In genomic region chr19:51783373-51783772, GRCh38 we compare ENCODE assay signal across 9 cellular contexts. TPM values are rescaled to one million over a fixed set of nuclear protein-coding genes. Genes with fewer than 3 reads are reported as not detected.
DNase-seq lines count a peak whose midpoint lies in the region; ATAC-seq and TF ChIP-seq lines count a peak whose summit lies in the region.
"Had no signal": no experiment of that assay in that cellular context is flagged by ENCODE, and none has a peak within 500 bp of the region (broad histone marks: within the 10 kb centered on the region; RNA-seq: fewer than 3 reads in every experiment).

No MANE protein-coding gene starts in this region.

- no peaks in the 10 kb centered on the region for H3K9me3 ChIP-seq in right cardiac atrium (ENCODE audit: control insufficient read depth, low read length)
- no peaks in the 10 kb centered on the region for H3K9me3 ChIP-seq in sigmoid colon

- H3K4me1 Mint-ChIP-seq in type B pancreatic cell (ENCODE audit: unreplicated experiment): no peaks in the 10 kb centered on the region
- H3K4me1 Mint-ChIP-seq: activated naive CD8-positive, alpha-beta T cell treated with anti-CD3 and anti-CD28 coated beads, Interleukin-2, amount 10 ng/mL, durations not matched to agents 7 days and 5 days had no signal

- H3K4me1 ChIP-seq in right cardiac atrium (ENCODE audit: control insufficient read depth, insufficient read depth, low read length) (peaks cover 3% of the 10 kb centered on the region), sigmoid colon (no peaks in the 10 kb centered on the region)

- ATAC-seq in Right ventricle myocardium superior (ENCODE audit: poor library complexity): peak; percentile 30
- no peak for ATAC-seq in right cardiac atrium
- ATAC-seq in HG03095 (IDR thresholded peaks at IDR 0.05; ENCODE audit: unreplicated experiment): no peak

- H3K27ac ChIP-seq in right cardiac atrium (ENCODE audit: low read length): no peak overlapping the region
- no peak overlapping the region for H3K27ac ChIP-seq in sigmoid colon

- no peaks in the 10 kb centered on the region for H3K36me3 Mint-ChIP-seq in type B pancreatic cell

- intact Hi-C loops in Right ventricle myocardium superior (cut with DNase I): loop anchor here (10.0 kb wide), 1 partner anchor 309 kb away; the partner anchor contains the start of gene CEACAM18
- intact Hi-C loops in right cardiac atrium (cut with DNase I): loop anchor here in 1 of 4 donors (10.0 kb wide), 1 partner anchor 99 kb away; no protein-coding TSS in a partner anchor
- intact Hi-C loops in sigmoid colon (cut with DNase I): no loop called here

- H3K36me3 ChIP-seq in sigmoid colon (no peaks in the 10 kb centered on the region), H7 (replicated peaks; ENCODE audit: control insufficient read depth, insufficient read depth, low read length) (no peaks in the 10 kb centered on the region)

- 34% methylated on average over 3 of the region's 3 CpGs for WGBS in right cardiac atrium
- 27% methylated on average over 3 of the region's 3 CpGs for WGBS in sigmoid colon, 2 donors

- H3K4me3 ChIP-seq in right cardiac atrium (ENCODE audit: low read length): no peak overlapping the region
- H3K4me3 ChIP-seq in epithelial cell of esophagus (ENCODE audit: low read length): no peak overlapping the region
- no peak overlapping the region for H3K4me3 ChIP-seq in sigmoid colon
- H3K4me3 ChIP-seq in H7 (ENCODE audit: insufficient read depth, low read depth, low read length): no peak overlapping the region

- TF ChIP-seq CTCF in epithelial cell of esophagus (IDR thresholded peaks at IDR 0.05; ENCODE audit: insufficient read depth, low read depth, low read length, missing control alignments): peak; percentile 48
- peak; percentile 36 for TF ChIP-seq CTCF in type B pancreatic cell (conservative IDR thresholded peaks at IDR 0.05)
- no peak for TF ChIP-seq CTCF in sigmoid colon (IDR thresholded peaks at IDR 0.05)

- DNase-seq in Right ventricle myocardium superior (no peak), right cardiac atrium (no peak), NOMO-1 treated with dmso at 0.1 percent for 144 hours (lab: John Stamatoyannopoulos, UW; ENCODE audit: unreplicated experiment) (peak; percentile 88), epithelial cell of esophagus (ENCODE audit: low read depth) (peak; percentile 34), type B pancreatic cell (ENCODE audit: extremely low spot score, unreplicated experiment) (no peak), sigmoid colon (no peak), H7 (no peak)
- DNase-seq: activated naive CD8-positive, alpha-beta T cell treated with anti-CD3 and anti-CD28 coated beads, Interleukin-2, amount 10 ng/mL, durations not matched to agents 7 days and 5 days had no signal

- peaks cover 29% of the 10 kb centered on the region for H3K27me3 Mint-ChIP-seq in type B pancreatic cell

- H3K4me3 Mint-ChIP-seq in type B pancreatic cell: no peak overlapping the region
- H3K4me3 Mint-ChIP-seq: activated naive CD8-positive, alpha-beta T cell treated with anti-CD3 and anti-CD28 coated beads, Interleukin-2, amount 10 ng/mL, durations not matched to agents 7 days and 5 days had no signal

- no peak for TF ChIP-seq EP300 in sigmoid colon (IDR thresholded peaks at IDR 0.05)

- no peak for TF ChIP-seq POLR2A in sigmoid colon (IDR thresholded peaks at IDR 0.05)

- no peaks in the 10 kb centered on the region for H3K9me3 Mint-ChIP-seq in type B pancreatic cell

- H3K27ac Mint-ChIP-seq in type B pancreatic cell: no peak overlapping the region
- H3K27ac Mint-ChIP-seq: activated naive CD8-positive, alpha-beta T cell treated with anti-CD3 and anti-CD28 coated beads, Interleukin-2, amount 10 ng/mL, durations not matched to agents 7 days and 5 days had no signal

- H3K27me3 ChIP-seq in right cardiac atrium (ENCODE audit: control insufficient read depth, insufficient read depth) (no peaks in the 10 kb centered on the region), sigmoid colon (peaks cover 0 to 8% (median 5%) of the 10 kb centered on the region in 3 donors), H7 (ENCODE audit: control insufficient read depth, insufficient read depth, low read length) (no peaks in the 10 kb centered on the region)

RNA-seq across cellular contexts. Expression of gene FPR3, which starts 11.6 kb away (rescaled TPM):
- 4.0 TPM for total RNA-seq in Right ventricle myocardium superior
- 10 to 100 TPM in 1 of 4 donors, 1 to 10 TPM in 3; 4.2 to 11.8 (median 7.8) TPM for total RNA-seq in right cardiac atrium
- 1.6 TPM for polyA plus RNA-seq in right cardiac atrium
- not detected in 2 replicates for total RNA-seq in type B pancreatic cell (ENCODE audit: low replicate concordance)
- total RNA-seq in sigmoid colon: 1 to 10 TPM; 1.6 to 6.7 (median 3.3) TPM
- 10 to 100 TPM in 1 of 3 donors, 1 to 10 TPM in 2; 3.6 to 25.9 (median 6.1) TPM for polyA plus RNA-seq in sigmoid colon
- total RNA-seq in H7 (2014; rRNA removed; shearing (Covaris generic)): not detected in 2 replicates

RNA-seq across cellular contexts. Expression of gene FPR2, which starts 22.4 kb away (rescaled TPM):
- total RNA-seq in Right ventricle myocardium superior (0.59 TPM), right cardiac atrium (1 to 10 TPM in 2 of 4 donors, under 1 TPM in 2; 0.42 to 1.4 (median 1.0) TPM), type B pancreatic cell (ENCODE audit: low replicate concordance) (not detected in 2 replicates), sigmoid colon (1 to 10 TPM in 2 of 4 donors, under 1 TPM in 1, not detected in 1; 0.36 to 3.7 (median 1.2) TPM)
- polyA plus RNA-seq in right cardiac atrium (0.09 TPM), sigmoid colon (1 to 10 TPM in 2 of 3 donors, under 1 TPM in 1; 0.60 to 2.3 (median 1.4) TPM)
- total RNA-seq in H7 (2014; rRNA removed; shearing (Covaris generic)): not detected in 2 replicates
- total RNA-seq: activated naive CD8-positive, alpha-beta T cell treated with anti-CD3 and anti-CD28 coated beads, Interleukin-2, amount 10 ng/mL, durations not matched to agents 7 days and 5 days had no signal

RNA-seq across cellular contexts. Expression of gene FPR1, which starts 31.7 kb away (rescaled TPM):
- total RNA-seq in Right ventricle myocardium superior (3.5 TPM), right cardiac atrium (10 to 100 TPM in 1 of 4 donors, 1 to 10 TPM in 3; 3.6 to 15.1 (median 7.0) TPM), type B pancreatic cell (ENCODE audit: low replicate concordance) (not detected in 2 replicates), sigmoid colon (10 to 100 TPM in 1 of 4 donors, 1 to 10 TPM in 3; 2.8 to 15.9 (median 6.2) TPM)
- polyA plus RNA-seq in right cardiac atrium (0.97 TPM), sigmoid colon (10 to 100 TPM in 1 of 3 donors, 1 to 10 TPM in 2; 1.2 to 12.0 (median 4.6) TPM)
- total RNA-seq in H7 (2014; rRNA removed; shearing (Covaris generic)): not detected in 2 replicates
- total RNA-seq: activated naive CD8-positive, alpha-beta T cell treated with anti-CD3 and anti-CD28 coated beads, Interleukin-2, amount 10 ng/mL, durations not matched to agents 7 days and 5 days had no signal

RNA-seq across cellular contexts. Expression of gene HAS1, which starts 59.6 kb away (rescaled TPM):
- 0.70 TPM for total RNA-seq in Right ventricle myocardium superior
- total RNA-seq in right cardiac atrium: 1 to 10 TPM in 3 of 4 donors, under 1 TPM in 1; 0.40 to 1.2 (median 1.1) TPM
- polyA plus RNA-seq in right cardiac atrium: 1.7 TPM
- not detected in 2 replicates for total RNA-seq in type B pancreatic cell (ENCODE audit: low replicate concordance)
- 1 to 10 TPM in 1 of 4 donors, under 1 TPM in 2, not detected in 1; 0.49 to 3.1 (median 0.83) TPM for total RNA-seq in sigmoid colon
- 1 to 10 TPM in 1 of 3 donors, under 1 TPM in 2; 0.17 to 1.2 (median 0.46) TPM for polyA plus RNA-seq in sigmoid colon
- 0.37 TPM in 1 of 2 replicates, not detected in the other for total RNA-seq in H7 (2014; rRNA removed; shearing (Covaris generic))
- total RNA-seq: activated naive CD8-positive, alpha-beta T cell treated with anti-CD3 and anti-CD28 coated beads, Interleukin-2, amount 10 ng/mL, durations not matched to agents 7 days and 5 days had no signal

Comparison
In these comparisons a context has a peak if more than half of its experiments do, and no peak if none do; other contexts are left out.
1. DNase-seq: peak in NOMO-1 treated with dmso at 0.1 percent for 144 hours (single experiment) and epithelial cell of esophagus (single experiment); none in Right ventricle myocardium superior (single experiment), right cardiac atrium (0 of 3), type B pancreatic cell (single experiment), sigmoid colon (single experiment) and H7 (single experiment).
2. CTCF ChIP-seq: peak in epithelial cell of esophagus (single experiment) and type B pancreatic cell (single experiment); none in sigmoid colon (0 of 4).